In the genomic region with DNA sequence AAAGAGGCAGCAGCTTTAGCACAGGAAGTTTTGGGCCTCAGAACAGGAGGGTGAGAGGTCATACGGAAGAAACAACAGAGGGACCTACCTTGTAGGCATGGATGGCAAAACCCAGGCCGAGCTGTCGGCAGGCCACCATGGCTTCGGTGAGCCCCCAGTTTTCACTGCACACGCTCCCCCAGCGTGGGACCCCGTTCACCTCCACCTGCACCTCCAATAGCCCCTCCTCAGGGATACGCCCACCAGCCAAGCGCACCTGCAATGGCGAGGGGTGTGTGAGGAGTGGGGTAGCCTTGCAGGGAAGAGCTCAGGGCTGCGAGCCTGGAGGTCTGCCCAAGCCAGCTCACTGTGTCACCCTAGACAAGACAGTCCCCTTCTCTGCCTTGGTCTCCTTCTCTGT, we compare ENCODE assay signal across 14 cellular contexts. TPM values are rescaled to one million over a fixed set of nuclear protein-coding genes. Genes with fewer than 3 reads are reported as not detected.
A peak's percentile ranks its signal among the peaks of the same experiment; 100 is the strongest.
DNase-seq lines count a peak whose midpoint lies in the region; ATAC-seq and TF ChIP-seq lines count a peak whose summit lies in the region.
"Had no signal": no experiment of that assay in that cellular context is flagged by ENCODE, and none has a peak within 500 bp of the region (broad histone marks: within the 10 kb centered on the region; RNA-seq: fewer than 3 reads in every experiment).

No MANE protein-coding gene starts in this region.

- H3K27ac ChIP-seq in BLaER1 treated with 17β-estradiol and CSF1 and Interleukin-3, amounts not matched to agents 10 nM and 100 nM = 0 out of 22 replicates have a peak overlapping the region, but pooled peaks of 1 of the 11 experiments have one; percentile 23

- H3K4me3 Mint-ChIP-seq in glutamatergic neuron (ENCODE audit: unreplicated experiment) = peak overlapping the region; percentile 1
- no peak overlapping the region for H3K4me3 Mint-ChIP-seq in type B pancreatic cell
- H3K4me3 Mint-ChIP-seq: CD4-positive, CD25-positive, alpha-beta regulatory T cell had no signal

- peaks cover 47 to 86% (median 78%) of the 10 kb centered on the region in 10 experiments for H3K4me1 ChIP-seq in BLaER1 treated with 17β-estradiol and CSF1 and Interleukin-3, amounts not matched to agents 10 nM and 100 nM
- H3K4me1 ChIP-seq: BE2C, HAP-1 had no signal

- peak overlapping the region in 8 of 11 experiments; percentile 13 to 95 (median 88); a peak in 13 of 22 replicates for H3K4me2 ChIP-seq in BLaER1 treated with 17β-estradiol and CSF1 and Interleukin-3, amounts not matched to agents 10 nM and 100 nM

- ATAC-seq in GM18511 (IDR thresholded peaks at IDR 0.05; ENCODE audit: unreplicated experiment) = no peak
- ATAC-seq in HG03175 (IDR thresholded peaks at IDR 0.05; ENCODE audit: unreplicated experiment) = no peak

- H3K27ac Mint-ChIP-seq in glutamatergic neuron (ENCODE audit: unreplicated experiment) (no peak overlapping the region), type B pancreatic cell (no peak overlapping the region)

- DNase-seq in H4 (ENCODE audit: low spot score) (peak; percentile 1), glutamatergic neuron (no peak), type B pancreatic cell (ENCODE audit: extremely low spot score, unreplicated experiment) (peak; percentile 60), CD1c-positive myeloid dendritic cell (ENCODE audit: extremely low spot score) (no peak)
- DNase-seq: BE2C; CD4-positive, CD25-positive, alpha-beta regulatory T cell; DMS53; GF-D8; GOT3 had no signal

- H3K27me3 ChIP-seq in BLaER1 treated with 17β-estradiol and CSF1 and Interleukin-3, amounts not matched to agents 10 nM and 100 nM = no peaks in the 10 kb centered on the region
- H3K27me3 ChIP-seq: BE2C had no signal

- H3K9me3 ChIP-seq in BLaER1 treated with 17β-estradiol and CSF1 and Interleukin-3, amounts not matched to agents 10 nM and 100 nM (replicated peaks in 1 of 11) = no peaks in the 10 kb centered on the region
- H3K9me3 ChIP-seq: BE2C, HAP-1 had no signal

- peaks cover 8% of the 10 kb centered on the region for H3K27me3 Mint-ChIP-seq in glutamatergic neuron (ENCODE audit: unreplicated experiment)
- no peaks in the 10 kb centered on the region for H3K27me3 Mint-ChIP-seq in type B pancreatic cell
- H3K27me3 Mint-ChIP-seq: CD4-positive, CD25-positive, alpha-beta regulatory T cell had no signal

- no peaks in the 10 kb centered on the region for H3K36me3 Mint-ChIP-seq in glutamatergic neuron (ENCODE audit: unreplicated experiment)
- peaks cover 6% of the 10 kb centered on the region for H3K36me3 Mint-ChIP-seq in type B pancreatic cell

- no peak overlapping the region for H3K4me3 ChIP-seq in BLaER1 treated with 17β-estradiol and CSF1 and Interleukin-3, amounts not matched to agents 10 nM and 100 nM
- H3K4me3 ChIP-seq: HAP-1 had no signal

- H3K9ac ChIP-seq in BLaER1 treated with 17β-estradiol and CSF1 and Interleukin-3, amounts not matched to agents 10 nM and 100 nM = peak overlapping the region in 1 of 11 experiments; percentile 35; a peak in 1 of 22 replicates

- peaks cover 33% of the 10 kb centered on the region for H3K4me1 Mint-ChIP-seq in glutamatergic neuron (ENCODE audit: low read depth, unreplicated experiment)
- peaks cover 18% of the 10 kb centered on the region for H3K4me1 Mint-ChIP-seq in type B pancreatic cell (ENCODE audit: unreplicated experiment)

- H4K20me1 ChIP-seq in BLaER1 treated with 17β-estradiol and CSF1 and Interleukin-3, amounts not matched to agents 10 nM and 100 nM = peaks cover 0 to 21% (median 4%) of the 10 kb centered on the region in 11 experiments; a peak in 6 of 22 replicates

- peaks cover 0 to 21% (median 0%) of the 10 kb centered on the region in 11 experiments; a peak in 7 of 22 replicates for H3K36me3 ChIP-seq in BLaER1 treated with 17β-estradiol and CSF1 and Interleukin-3, amounts not matched to agents 10 nM and 100 nM
- H3K36me3 ChIP-seq: BE2C, HAP-1 had no signal

- H3K9me3 Mint-ChIP-seq in glutamatergic neuron (ENCODE audit: unreplicated experiment) = peaks cover 8% of the 10 kb centered on the region
- no peaks in the 10 kb centered on the region for H3K9me3 Mint-ChIP-seq in type B pancreatic cell

- TF ChIP-seq CTCF in glutamatergic neuron (IDR thresholded peaks at IDR 0.05; ENCODE audit: partially characterized antibody, unreplicated experiment) = no peak
- no peak for TF ChIP-seq CTCF in type B pancreatic cell (conservative IDR thresholded peaks at IDR 0.05)

RNA-seq across cellular contexts. Expression of a gene that starts 11.3 kb away (rescaled TPM):
- total RNA-seq in H4 (2014; rRNA removed; shearing (Covaris generic)) = 0.27 TPM in 1 of 2 replicates, not detected in the other
- total RNA-seq in glutamatergic neuron (ENCODE audit: unreplicated experiment) (6.1 TPM), type B pancreatic cell (ENCODE audit: low replicate concordance) (40.5 and 59.4 TPM in 2 replicates)
- total RNA-seq: CD4-positive, CD25-positive, alpha-beta regulatory T cell; HT1080 had no signal

Comparison
In these comparisons a context has a peak if more than half of its experiments do, and no peak if none do; other contexts are left out.
1. DNase-seq: peak in H4 (single experiment) and type B pancreatic cell (single experiment); none in glutamatergic neuron (single experiment) and CD1c-positive myeloid dendritic cell (single experiment).